14 cellular contexts compared by ENCODE assay signal in genomic region chr16:11876306-11876705, GRCh38.
"Had no signal": no experiment of that assay in that cellular context is flagged by ENCODE, and none has a peak within 500 bp of the region (broad histone marks: within the 10 kb centered on the region; RNA-seq: fewer than 3 reads in every experiment).

No MANE protein-coding gene starts in this region.

- H3K4me3 Mint-ChIP-seq: activated naive CD4-positive, alpha-beta T cell treated with anti-CD3 and anti-CD28 coated beads, Interleukin-2, amount 10 ng/mL, durations not matched to agents 7 days and 5 days; effector memory CD8-positive, alpha-beta T cell; immature natural killer cell; mesothelial cell of epicardium; natural killer cell treated with Interleukin-12 subunit alpha and Interleukin-12 subunit beta and Interleukin-15 and Interleukin-18, amount 100 ng/mL, for 72 hours; T-helper 1 cell treated with Interleukin-12 subunit alpha and Interleukin-12 subunit beta and Interleukin-4 antibody, amounts not matched to agents 30 μg/mL and 1 μg/mL, for 36 hours; type B pancreatic cell had no signal

- H3K4me3 ChIP-seq: SJSA1, testis had no signal

- H3K9me3 ChIP-seq: SJSA1, testis had no signal

- H3K4me1 ChIP-seq: parathyroid adenoma, SJSA1 had no signal

- H3K27ac Mint-ChIP-seq: activated naive CD4-positive, alpha-beta T cell treated with anti-CD3 and anti-CD28 coated beads, Interleukin-2, amount 10 ng/mL, durations not matched to agents 7 days and 5 days; mesothelial cell of epicardium; natural killer cell treated with Interleukin-12 subunit alpha and Interleukin-12 subunit beta and Interleukin-15 and Interleukin-18, amount 100 ng/mL, for 72 hours; T-helper 1 cell treated with Interleukin-12 subunit alpha and Interleukin-12 subunit beta and Interleukin-4 antibody, amounts not matched to agents 30 μg/mL and 1 μg/mL, for 36 hours; type B pancreatic cell had no signal

- H3K27ac ChIP-seq: parathyroid adenoma, SJSA1, testis had no signal

- H2AFZ ChIP-seq: parathyroid adenoma had no signal

- H3K9ac ChIP-seq: parathyroid adenoma had no signal

- H3K9me3 Mint-ChIP-seq: activated naive CD4-positive, alpha-beta T cell treated with anti-CD3 and anti-CD28 coated beads, Interleukin-2, amount 10 ng/mL, durations not matched to agents 7 days and 5 days; effector memory CD8-positive, alpha-beta T cell; immature natural killer cell; mesothelial cell of epicardium; natural killer cell treated with Interleukin-12 subunit alpha and Interleukin-12 subunit beta and Interleukin-15 and Interleukin-18, amount 100 ng/mL, for 72 hours; T-helper 1 cell treated with Interleukin-12 subunit alpha and Interleukin-12 subunit beta and Interleukin-4 antibody, amounts not matched to agents 30 μg/mL and 1 μg/mL, for 36 hours; type B pancreatic cell had no signal

- H3K27me3 Mint-ChIP-seq: activated naive CD4-positive, alpha-beta T cell treated with anti-CD3 and anti-CD28 coated beads, Interleukin-2, amount 10 ng/mL, durations not matched to agents 7 days and 5 days; effector memory CD8-positive, alpha-beta T cell; natural killer cell treated with Interleukin-12 subunit alpha and Interleukin-12 subunit beta and Interleukin-15 and Interleukin-18, amount 100 ng/mL, for 72 hours; type B pancreatic cell had no signal

- H3K27me3 ChIP-seq: SJSA1, testis had no signal

- DNase-seq: activated naive CD4-positive, alpha-beta T cell treated with anti-CD3 and anti-CD28 coated beads, Interleukin-2, amount 10 ng/mL, durations not matched to agents 7 days and 5 days; activated T-cell treated with anti-CD3 and anti-CD28 coated beads for 4 hours; effector memory CD8-positive, alpha-beta T cell; immature natural killer cell; kidney glomerular epithelial cell; stimulated activated naive CD4-positive, alpha-beta T cell treated with Interleukin-2 at 50 U/mL for 16 hours; testis had no signal

- ATAC-seq: activated CD4-positive, CD25-positive, alpha-beta regulatory T cell treated with anti-CD3 and anti-CD28 coated beads, Interleukin-2, amount 50 U/mL, for 24 hours; effector memory CD8-positive, alpha-beta T cell; natural killer cell treated with Interleukin-12 subunit alpha and Interleukin-12 subunit beta and Interleukin-15 and Interleukin-18, amount 100 ng/mL, for 72 hours had no signal

- H3K4me1 Mint-ChIP-seq: immature natural killer cell had no signal
